Comparison of ENCODE assay signal across 18 cellular contexts in genomic region chr16:80725566-80726162, GRCh38.
A peak's percentile ranks its signal among the peaks of the same experiment; 100 is the strongest.
DNase-seq lines count a peak whose midpoint lies in the region; ATAC-seq, FAIRE-seq and TF ChIP-seq lines count a peak whose summit lies in the region.
"Had no signal": no experiment of that assay in that cellular context is flagged by ENCODE, and none has a peak within 500 bp of the region (broad histone marks: within the 10 kb centered on the region; RNA-seq: fewer than 3 reads in every experiment).

No MANE protein-coding gene starts in this region.

- ATAC-seq in right lobe of liver (peak; percentile 59 to 80 (median 70)), HepG2 (no peak)
- ATAC-seq: Panc1, Right ventricle myocardium inferior had no signal

- H2AFZ ChIP-seq in HepG2 (ENCODE audit: low read length), result no peak overlapping the region

- no TSS peak for BruUV-seq in HepG2 (replicated peaks; lab: Mats Ljungman, UMichigan)

- no peaks in the 10 kb centered on the region for H3K36me3 ChIP-seq in right lobe of liver
- H3K36me3 ChIP-seq in HepG2 (replicated peaks in 1 of 2; ENCODE audit: control insufficient read depth in 1 of 2, insufficient read depth in 2 of 2, low read length in 2 of 2), result no peaks in the 10 kb centered on the region

- no peak for TF ChIP-seq CTCF in right lobe of liver (IDR thresholded peaks at IDR 0.05)
- TF ChIP-seq CTCF in HepG2 (CRISPR knock-in tag; IDR thresholded peaks at IDR 0.05), result no peak
- TF ChIP-seq CTCF in choroid plexus epithelial cell (conservative IDR thresholded peaks at IDR 0.05; ENCODE audit: low read depth, low read length), result no peak
- no peak for TF ChIP-seq CTCF in chondrocyte (IDR thresholded peaks at IDR 0.05)

- no peak for FAIRE-seq in HepG2 (lab: Jason Lieb, UNC)
- FAIRE-seq: G401.6, H1 had no signal

- peaks cover 45% of the 10 kb centered on the region for H3K9me3 Mint-ChIP-seq in chondrocyte (ENCODE audit: low read depth)

- no peaks in the 10 kb centered on the region for H4K20me1 ChIP-seq in HepG2 (ENCODE audit: insufficient read depth, low read length)

- TF ChIP-seq RAD21 in HepG2 (CRISPR knock-in tag; IDR thresholded peaks at IDR 0.05), result no peak

- H3K9me3 ChIP-seq in right lobe of liver (no peaks in the 10 kb centered on the region), HepG2 (ENCODE audit: low read length) (no peaks in the 10 kb centered on the region)

- no peaks in the 10 kb centered on the region for H3K27me3 ChIP-seq in right lobe of liver
- no peaks in the 10 kb centered on the region for H3K27me3 ChIP-seq in HepG2 (ENCODE audit: control insufficient read depth in 1 of 2, insufficient read depth in 2 of 2, low read length in 2 of 2)

- no peaks in the 10 kb centered on the region for H3K79me2 ChIP-seq in HepG2 (ENCODE audit: insufficient read depth, low read length)

- TF ChIP-seq EP300 in HepG2 (IDR thresholded peaks at IDR 0.05; ENCODE audit: low read depth in 2 of 2, low read length in 2 of 2) (no peak), HepG2 (CRISPR knock-in tag; IDR thresholded peaks at IDR 0.05; ENCODE audit: borderline replicate concordance) (no peak)

- intact Hi-C loops in right lobe of liver (cut with DNase I) (no loop called here), HepG2 (cut with micrococcal nuclease; ENCODE audit: unreplicated experiment) (no loop called here)

- H3K4me2 ChIP-seq in HepG2 (ENCODE audit: low read depth, low read length), result no peak overlapping the region

- 47% methylated on average over 9 of the region's 9 CpGs for WGBS in right lobe of liver (ENCODE audit: insufficient coverage, low coverage, low lambda C conversion rate, missing lambda C conversion rate)
- WGBS in HepG2 (ENCODE audit: low lambda C conversion rate), result 62% methylated on average over 9 of the region's 9 CpGs

- H3K4me1 ChIP-seq in right lobe of liver, result no peaks in the 10 kb centered on the region
- H3K4me1 ChIP-seq in HepG2 (ENCODE audit: insufficient read depth, low read length), result no peaks in the 10 kb centered on the region

- CTCF ChIA-PET in HepG2 (lab: Yijun Ruan, JAX; ENCODE audit: low intra/inter-chr PET ratio, low total read pairs), result no interaction called here

- H3K36me3 Mint-ChIP-seq in chondrocyte (ENCODE audit: low read depth), result no peaks in the 10 kb centered on the region

- no peaks in the 10 kb centered on the region for H3K27me3 Mint-ChIP-seq in chondrocyte (ENCODE audit: low read depth)

- no peak overlapping the region for H3K9ac ChIP-seq in HepG2 (ENCODE audit: insufficient read depth, low read depth, low read length)

- POLR2A ChIA-PET in HepG2 (lab: Yijun Ruan, JAX), result no interaction called here

- no peak for TF ChIP-seq POLR2A in right lobe of liver (IDR thresholded peaks at IDR 0.05)
- TF ChIP-seq POLR2A in HepG2 (IDR thresholded peaks at IDR 0.05; ENCODE audit: insufficient read depth in 1 of 2, low read depth in 2 of 2, low read length in 2 of 2), result no peak

- no peak overlapping the region for H3K27ac Mint-ChIP-seq in chondrocyte (ENCODE audit: unreplicated experiment)

- DNase-seq in right lobe of liver, result no peak
- DNase-seq in HepG2 (ENCODE audit: low spot score), result no peak
- DNase-seq in choroid plexus epithelial cell (ENCODE audit: low read depth), result peak; percentile 46
- DNase-seq in medulla oblongata (ENCODE audit: extremely low spot score), result peak; percentile 12
- DNase-seq in activated gamma-delta T cell treated with Interleukin-2 at 50 U/mL for 16 hours, result no peak
- DNase-seq in NCI-H1092 treated with DMSO at 0.1 percent for 48 hours (lab: John Stamatoyannopoulos, UW), result no peak
- no peak for DNase-seq in DMS53 (lab: John Stamatoyannopoulos, UW)
- DNase-seq in chondrocyte (ENCODE audit: low spot score), result no peak
- DNase-seq: NCI-H1048, NCI-H1694 treated with DMSO at 0.1 percent for 48 hours, NCI-H446, NCI-H82 had no signal

- H3K4me3 Mint-ChIP-seq in chondrocyte (ENCODE audit: unreplicated experiment), result no peak overlapping the region
- H3K4me3 Mint-ChIP-seq: CD14-positive monocyte had no signal

- in situ Hi-C loops in HepG2 (cut with HindIII; ENCODE audit: extremely low pct_ligation_motif_present, low pct_unique_long_range_greater_than_20kb), result no loop called here

- H3K4me3 ChIP-seq in right lobe of liver (no peak overlapping the region), HepG2 (replicated peaks in 1 of 3; ENCODE audit: insufficient read depth in 1 of 3, low read depth in 2 of 3, low read length in 3 of 3) (no peak overlapping the region), choroid plexus epithelial cell (ENCODE audit: low read depth, low read length) (no peak overlapping the region)
- H3K4me3 ChIP-seq: SK-N-MC had no signal

- H3K27ac ChIP-seq in right lobe of liver (no peak overlapping the region), HepG2 (ENCODE audit: extremely low read length, insufficient read depth, low read length) (no peak overlapping the region)
- H3K27ac ChIP-seq: SK-N-MC had no signal

- no peaks in the 10 kb centered on the region for H3K4me1 Mint-ChIP-seq in chondrocyte (ENCODE audit: low read depth)

TF ChIP-seq in HepG2, 621 proteins besides CTCF, POLR2A, EP300 and RAD21:
- no peak for TF ChIP-seq FOXA1 (IDR thresholded peaks at IDR 0.05)
- no peak for TF ChIP-seq FOXA1 (CRISPR knock-in tag; IDR thresholded peaks at IDR 0.05)
- no peak for TF ChIP-seq ZBTB7B (CRISPR knock-in tag; IDR thresholded peaks at IDR 0.05)
- no peak for TF ChIP-seq MZF1 (CRISPR knock-in tag; IDR thresholded peaks at IDR 0.05; ENCODE audit: borderline replicate concordance)
- TF ChIP-seq ZNF800 (CRISPR knock-in tag; IDR thresholded peaks at IDR 0.05), result no peak
- TF ChIP-seq KLF11 (CRISPR knock-in tag; IDR thresholded peaks at IDR 0.05), result no peak
- no peak for TF ChIP-seq REST (IDR thresholded peaks at IDR 0.05; ENCODE audit: borderline replicate concordance in 1 of 2, low read depth in 1 of 2, low read length in 2 of 2)
- no peak for TF ChIP-seq KLF16 (CRISPR knock-in tag; IDR thresholded peaks at IDR 0.05)
- no peak for TF ChIP-seq ZNF275 (CRISPR knock-in tag; IDR thresholded peaks at IDR 0.05; ENCODE audit: borderline replicate concordance)
- no peak for TF ChIP-seq GATAD1 (CRISPR knock-in tag; IDR thresholded peaks at IDR 0.05)
- TF ChIP-seq TIGD3 (CRISPR knock-in tag; IDR thresholded peaks at IDR 0.05; ENCODE audit: borderline replicate concordance), result no peak
- no peak for TF ChIP-seq ZNF557 (CRISPR knock-in tag; IDR thresholded peaks at IDR 0.05)

Comparison
In these comparisons a context has a peak if more than half of its experiments do, and no peak if none do; other contexts are left out.
1. DNase-seq: peak in choroid plexus epithelial cell (single experiment) and medulla oblongata (single experiment); none in right lobe of liver (0 of 3), HepG2 (single experiment), activated gamma-delta T cell treated with Interleukin-2 at 50 U/mL for 16 hours (single experiment), NCI-H1092 treated with DMSO at 0.1 percent for 48 hours (single experiment), DMS53 (single experiment) and chondrocyte (single experiment).